ENCODE assay signal across 8 cellular contexts in genomic region chr20:64101731-64102621, GRCh38. TPM values are rescaled to one million over a fixed set of nuclear protein-coding genes. Genes with fewer than 3 reads are reported as not detected.
DNase-seq lines count a peak whose midpoint lies in the region; ATAC-seq, FAIRE-seq and TF ChIP-seq lines count a peak whose summit lies in the region.

No MANE protein-coding gene starts in this region.

- no peak for FAIRE-seq in bronchial epithelial cell (lab: Jason Lieb, UNC)

- peaks cover 60% of the 10 kb centered on the region for H3K4me1 Mint-ChIP-seq in stimulated activated memory B cell treated with anti-CD40 and anti-IgM and Interleukin-4, amounts not matched to agents 10 μg/mL and 1 μg/mL and 100 μg/mL, for 72 hours

- H3K9me3 Mint-ChIP-seq in stimulated activated memory B cell treated with anti-CD40 and anti-IgM and Interleukin-4, amounts not matched to agents 10 μg/mL and 1 μg/mL and 100 μg/mL, for 72 hours: peaks cover under 1% of the 10 kb centered on the region

- H3K4me1 ChIP-seq in lower lobe of right lung: peaks cover 11% of the 10 kb centered on the region

- no peak for TF ChIP-seq EP300 in Ishikawa (IDR thresholded peaks at IDR 0.05; ENCODE audit: borderline replicate concordance)

- peak; percentile 64 for TF ChIP-seq RAD21 in Ishikawa (IDR thresholded peaks at IDR 0.05; ENCODE audit: low read depth)

- H3K27ac Mint-ChIP-seq in stimulated activated memory B cell treated with anti-CD40 and anti-IgM and Interleukin-4, amounts not matched to agents 10 μg/mL and 1 μg/mL and 100 μg/mL, for 72 hours: peak overlapping the region; percentile 84

- H3K4me3 Mint-ChIP-seq in stimulated activated memory B cell treated with anti-CD40 and anti-IgM and Interleukin-4, amounts not matched to agents 10 μg/mL and 1 μg/mL and 100 μg/mL, for 72 hours: peak overlapping the region; percentile 88

- H3K27me3 Mint-ChIP-seq in stimulated activated memory B cell treated with anti-CD40 and anti-IgM and Interleukin-4, amounts not matched to agents 10 μg/mL and 1 μg/mL and 100 μg/mL, for 72 hours: no peaks in the 10 kb centered on the region

- intact Hi-C loops in lower lobe of right lung (cut with DNase I): no loop called here

- H3K4me3 ChIP-seq in WERI-Rb-1 (ENCODE audit: low read depth, low read length): peak overlapping the region; percentile 56
- peak overlapping the region; percentile 6 for H3K4me3 ChIP-seq in bronchial epithelial cell (ENCODE audit: low read depth, low read length)
- H3K4me3 ChIP-seq in lower lobe of right lung: peak overlapping the region; percentile 41

- H3K27ac ChIP-seq in WERI-Rb-1: peak overlapping the region; percentile 56
- no peak overlapping the region for H3K27ac ChIP-seq in lower lobe of right lung

- ATAC-seq in lower lobe of right lung (peak; percentile 67 to 79), HG02763 (IDR thresholded peaks at IDR 0.05; ENCODE audit: unreplicated experiment) (no peak), HG03139 (IDR thresholded peaks at IDR 0.05; ENCODE audit: unreplicated experiment) (no peak)
- ATAC-seq in stimulated activated memory B cell treated with anti-CD40 and anti-IgM and Interleukin-4, amounts not matched to agents 10 μg/mL and 1 μg/mL and 100 μg/mL, for 72 hours: peak; percentile 58

- H3K9me3 ChIP-seq in WERI-Rb-1 (ENCODE audit: severe bottlenecking) (no peaks in the 10 kb centered on the region), lower lobe of right lung (no peaks in the 10 kb centered on the region)

- TF ChIP-seq CTCF in WERI-Rb-1 (IDR thresholded peaks at IDR 0.05; ENCODE audit: low read depth, low read length) (peak; percentile 75), bronchial epithelial cell (IDR thresholded peaks at IDR 0.05; ENCODE audit: insufficient read depth, low read length, severe bottlenecking) (peak; percentile 86), lower lobe of right lung (IDR thresholded peaks at IDR 0.05) (peak; percentile 64)

- H3K27me3 ChIP-seq in WERI-Rb-1 (ENCODE audit: insufficient read depth, low read depth, severe bottlenecking) (no peaks in the 10 kb centered on the region), bronchial epithelial cell (ENCODE audit: control insufficient read depth, insufficient read depth, low read length) (peaks cover 19% of the 10 kb centered on the region), lower lobe of right lung (ENCODE audit: low read depth) (peaks cover 36% of the 10 kb centered on the region)

- peaks cover 8% of the 10 kb centered on the region for H3K36me3 Mint-ChIP-seq in stimulated activated memory B cell treated with anti-CD40 and anti-IgM and Interleukin-4, amounts not matched to agents 10 μg/mL and 1 μg/mL and 100 μg/mL, for 72 hours

- DNase-seq in COR-L47 (lab: John Stamatoyannopoulos, UW) (peak; percentile 54), WERI-Rb-1 (peak; percentile 53), bronchial epithelial cell (ENCODE audit: low read depth) (no peak), lower lobe of right lung (peak; percentile 63)

- H3K36me3 ChIP-seq in WERI-Rb-1: no peaks in the 10 kb centered on the region
- H3K36me3 ChIP-seq in bronchial epithelial cell (ENCODE audit: control insufficient read depth, insufficient read depth, low read length): no peaks in the 10 kb centered on the region
- H3K36me3 ChIP-seq in lower lobe of right lung: peaks cover 9% of the 10 kb centered on the region

TF ChIP-seq in Ishikawa, 13 proteins besides CTCF, POLR2A, EP300 and RAD21:
- TF ChIP-seq MAX (IDR thresholded peaks at IDR 0.05): 0 out of 2 replicates have a peak, but pooled peaks have one; percentile 31
- TF ChIP-seq, protein P1, sequence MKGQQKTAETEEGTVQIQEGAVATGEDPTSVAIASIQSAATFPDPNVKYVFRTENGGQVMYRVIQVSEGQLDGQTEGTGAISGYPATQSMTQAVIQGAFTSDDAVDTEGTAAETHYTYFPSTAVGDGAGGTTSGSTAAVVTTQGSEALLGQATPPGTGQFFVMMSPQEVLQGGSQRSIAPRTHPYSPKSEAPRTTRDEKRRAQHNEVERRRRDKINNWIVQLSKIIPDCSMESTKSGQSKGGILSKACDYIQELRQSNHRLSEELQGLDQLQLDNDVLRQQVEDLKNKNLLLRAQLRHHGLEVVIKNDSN (IDR thresholded peaks at IDR 0.05): no peak
- peak; percentile 98 for TF ChIP-seq ZBTB7A (IDR thresholded peaks at IDR 0.05; ENCODE audit: low read depth)
- TF ChIP-seq EGR1 (IDR thresholded peaks at IDR 0.05): no peak
- TF ChIP-seq TEAD4 (IDR thresholded peaks at IDR 0.05): no peak
- TF ChIP-seq CREB1 (IDR thresholded peaks at IDR 0.05; ENCODE audit: low read depth): no peak
- TF ChIP-seq TAF1 (IDR thresholded peaks at IDR 0.05; ENCODE audit: low read depth): no peak; the same call in 1 of the 2 replicates
TF ChIP-seq in Ishikawa: peak in this region for 2.

RNA-seq across cellular contexts. Expression of gene NPBWR2, which starts 5.4 kb away (rescaled TPM):
- not detected in 2 replicates for total RNA-seq in bronchial epithelial cell
- total RNA-seq in lower lobe of right lung: not detected

RNA-seq across cellular contexts. Expression of gene LKAAEAR1, which starts 17.8 kb away (rescaled TPM):
- total RNA-seq in bronchial epithelial cell (0.13 TPM in 1 of 2 replicates, not detected in the other), lower lobe of right lung (0.97 TPM)

RNA-seq across cellular contexts. Expression of gene OPRL1, which starts 22.1 kb away (rescaled TPM):
- total RNA-seq in bronchial epithelial cell: under 0.01 and 0.13 TPM in 2 replicates
- 2.6 TPM for total RNA-seq in lower lobe of right lung

RNA-seq across cellular contexts. Expression of gene RGS19, which starts 22.7 kb away (rescaled TPM):
- total RNA-seq in bronchial epithelial cell (6.1 and 6.7 TPM in 2 replicates), lower lobe of right lung (57.5 TPM)

RNA-seq across cellular contexts. Expression of gene TCEA2, which starts 39.0 kb away (rescaled TPM):
- total RNA-seq in bronchial epithelial cell (5.1 and 5.5 TPM in 2 replicates), lower lobe of right lung (38.8 TPM)

Comparison
In these comparisons a context has a peak if more than half of its experiments do, and no peak if none do; other contexts are left out.
1. H3K4me3 ChIP-seq: peak in every context shown above with its lines; median percentile 56 in WERI-Rb-1; 41 in lower lobe of right lung; 6 in bronchial epithelial cell.
2. ATAC-seq: peak in lower lobe of right lung (2 of 2) and stimulated activated memory B cell treated with anti-CD40 and anti-IgM and Interleukin-4, amounts not matched to agents 10 μg/mL and 1 μg/mL and 100 μg/mL, for 72 hours (single experiment); none in HG02763 (single experiment) and HG03139 (single experiment).
3. Peak in every context shown above with its lines, with median percentiles within 50 percentile points of each other: CTCF ChIP-seq.